8 cellular contexts compared by ENCODE assay signal in the genomic region with DNA sequence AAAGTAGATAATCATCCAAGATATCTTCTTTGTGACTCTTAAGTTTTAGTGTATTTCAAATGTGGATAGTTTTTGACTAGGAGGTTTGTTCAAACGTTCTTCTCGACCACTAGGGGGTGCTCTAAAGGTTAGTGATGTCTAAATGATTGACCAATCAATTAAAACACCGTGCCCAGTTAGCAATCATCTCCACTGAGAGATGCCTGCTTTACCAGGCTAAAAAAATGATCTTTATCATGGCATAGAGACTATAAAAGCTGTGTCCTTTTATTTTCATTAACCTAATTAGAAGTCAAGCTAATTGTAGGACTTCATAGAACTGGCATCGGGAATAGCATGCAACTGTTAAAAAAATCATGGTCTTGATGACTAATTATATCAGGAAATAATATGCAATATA.
DNase-seq lines count a peak whose midpoint lies in the region; ATAC-seq and TF ChIP-seq lines count a peak whose summit lies in the region.

No MANE protein-coding gene starts in this region.

- no peaks in the 10 kb centered on the region for H3K9me3 Mint-ChIP-seq in activated naive CD4-positive, alpha-beta T cell treated with anti-CD3 and anti-CD28 coated beads, Interleukin-2, amount 10 ng/mL, durations not matched to agents 7 days and 5 days
- H3K9me3 Mint-ChIP-seq in T-helper 1 cell treated with Interleukin-12 subunit alpha and Interleukin-12 subunit beta and Interleukin-4 antibody, amounts not matched to agents 30 μg/mL and 1 μg/mL, for 36 hours: no peaks in the 10 kb centered on the region

- H3K4me3 Mint-ChIP-seq in activated naive CD4-positive, alpha-beta T cell treated with anti-CD3 and anti-CD28 coated beads, Interleukin-2, amount 10 ng/mL, durations not matched to agents 7 days and 5 days: peak overlapping the region; percentile 18
- peak overlapping the region; percentile 33 for H3K4me3 Mint-ChIP-seq in T-helper 1 cell treated with Interleukin-12 subunit alpha and Interleukin-12 subunit beta and Interleukin-4 antibody, amounts not matched to agents 30 μg/mL and 1 μg/mL, for 36 hours

- peaks cover 95% of the 10 kb centered on the region for H3K4me1 Mint-ChIP-seq in activated naive CD4-positive, alpha-beta T cell treated with anti-CD3 and anti-CD28 coated beads, Interleukin-2, amount 10 ng/mL, durations not matched to agents 7 days and 5 days
- H3K4me1 Mint-ChIP-seq in T-helper 1 cell treated with Interleukin-12 subunit alpha and Interleukin-12 subunit beta and Interleukin-4 antibody, amounts not matched to agents 30 μg/mL and 1 μg/mL, for 36 hours (ENCODE audit: low read depth): peaks cover 89% of the 10 kb centered on the region

- H3K9me3 ChIP-seq in psoas muscle: no peaks in the 10 kb centered on the region

- H3K27me3 ChIP-seq in psoas muscle (ENCODE audit: insufficient read depth in 3 of 3, low read length in 2 of 3): no peaks in the 10 kb centered on the region

- no peaks in the 10 kb centered on the region for H3K36me3 ChIP-seq in psoas muscle (ENCODE audit: insufficient read depth in 1 of 2, low read depth in 1 of 2)

- peaks cover 45% of the 10 kb centered on the region for H3K4me1 ChIP-seq in psoas muscle

- DNase-seq in activated naive CD4-positive, alpha-beta T cell treated with anti-CD3 and anti-CD28 coated beads, Interleukin-2, amount 10 ng/mL, durations not matched to agents 7 days and 5 days: no peak
- DNase-seq in activated naive CD4-positive, alpha-beta T cell (lab: John Stamatoyannopoulos, UW): no peak
- DNase-seq in NCI-H1048 (lab: John Stamatoyannopoulos, UW): peak; percentile 24
- DNase-seq in fibroblast of gingiva (ENCODE audit: low read depth): peak; percentile 79
- no peak for DNase-seq in psoas muscle
- no peak for DNase-seq in HPDE6-E6E7 (ENCODE audit: extremely low spot score)

- intact Hi-C loops in psoas muscle (cut with DNase I): loop anchor here in 1 of 2 donors (5.0 kb wide), 2 partner anchors 87 to 287 kb away; a partner anchor contains a TSS

- no peak overlapping the region for H3K4me3 ChIP-seq in psoas muscle

- peak; percentile 79 for TF ChIP-seq CTCF in psoas muscle (IDR thresholded peaks at IDR 0.05)

- peak overlapping the region; percentile 81 for H3K27ac ChIP-seq in psoas muscle

- WGBS in psoas muscle, 3 donors: 23 to 24% (median 23%) methylated on average over 4 of the region's 4 CpGs

- CTCF ChIA-PET in activated naive CD4-positive, alpha-beta T cell treated with anti-CD3 and anti-CD28 coated beads, Interleukin-2, amount 10 ng/mL, durations not matched to agents 7 days and 5 days (lab: Charles Lee): interaction anchor here (0.7 to 6.8 kb wide), 26 partner anchors 10 to 363 kb away, joined by 3 to 38 read pairs (median 4); no protein-coding TSS in a partner anchor

- peaks cover 53% of the 10 kb centered on the region for H3K36me3 Mint-ChIP-seq in activated naive CD4-positive, alpha-beta T cell treated with anti-CD3 and anti-CD28 coated beads, Interleukin-2, amount 10 ng/mL, durations not matched to agents 7 days and 5 days
- H3K36me3 Mint-ChIP-seq in T-helper 1 cell treated with Interleukin-12 subunit alpha and Interleukin-12 subunit beta and Interleukin-4 antibody, amounts not matched to agents 30 μg/mL and 1 μg/mL, for 36 hours (ENCODE audit: low read depth): peaks cover 31% of the 10 kb centered on the region

- H3K27ac Mint-ChIP-seq in activated naive CD4-positive, alpha-beta T cell treated with anti-CD3 and anti-CD28 coated beads, Interleukin-2, amount 10 ng/mL, durations not matched to agents 7 days and 5 days: peak overlapping the region; percentile 95
- H3K27ac Mint-ChIP-seq in T-helper 1 cell treated with Interleukin-12 subunit alpha and Interleukin-12 subunit beta and Interleukin-4 antibody, amounts not matched to agents 30 μg/mL and 1 μg/mL, for 36 hours: peak overlapping the region; percentile 80

- H3K27me3 Mint-ChIP-seq in activated naive CD4-positive, alpha-beta T cell treated with anti-CD3 and anti-CD28 coated beads, Interleukin-2, amount 10 ng/mL, durations not matched to agents 7 days and 5 days: no peaks in the 10 kb centered on the region
- no peaks in the 10 kb centered on the region for H3K27me3 Mint-ChIP-seq in T-helper 1 cell treated with Interleukin-12 subunit alpha and Interleukin-12 subunit beta and Interleukin-4 antibody, amounts not matched to agents 30 μg/mL and 1 μg/mL, for 36 hours (ENCODE audit: low read depth)

- ATAC-seq in psoas muscle (peak in 3 of 4 donors; percentile 47 to 73 (median 52)), GM19397 (IDR thresholded peaks at IDR 0.05; ENCODE audit: unreplicated experiment) (no peak)

Comparison
In these comparisons a context has a peak if more than half of its experiments do, and no peak if none do; other contexts are left out.
1. DNase-seq: peak in NCI-H1048 (single experiment) and fibroblast of gingiva (single experiment); none in activated naive CD4-positive, alpha-beta T cell treated with anti-CD3 and anti-CD28 coated beads, Interleukin-2, amount 10 ng/mL, durations not matched to agents 7 days and 5 days (single experiment), activated naive CD4-positive, alpha-beta T cell (0 of 4), psoas muscle (0 of 2) and HPDE6-E6E7 (single experiment).